Comparison of ENCODE assay signal across 8 cellular contexts in the genomic region with DNA sequence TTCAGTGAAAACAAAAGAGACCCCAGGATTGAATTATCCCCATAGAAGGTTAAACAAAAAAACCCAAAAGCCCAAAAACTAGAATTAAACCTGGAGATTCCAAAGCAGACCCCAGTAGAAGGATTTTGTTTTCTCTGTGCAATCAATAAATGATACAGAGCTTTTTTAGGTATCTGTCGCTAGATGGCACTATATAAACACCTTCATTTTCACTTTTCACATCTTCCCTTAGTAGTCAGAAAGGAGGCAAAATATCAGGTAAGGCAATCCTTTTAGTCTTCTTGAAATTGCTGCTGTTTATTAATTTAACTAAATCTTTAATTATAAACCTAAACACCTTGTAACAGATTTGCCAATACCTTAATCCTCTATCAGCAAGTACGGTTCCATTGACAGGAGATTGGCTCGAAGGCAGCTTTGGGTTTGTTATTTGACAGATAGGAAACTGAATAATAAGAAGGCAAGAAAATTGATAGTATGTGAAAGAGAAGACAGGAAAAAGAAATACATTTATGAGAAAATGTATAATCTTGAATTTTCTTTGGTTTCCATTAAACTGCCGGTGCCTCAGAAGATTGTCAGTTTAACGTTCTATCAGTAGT. TPM values are rescaled to one million over a fixed set of nuclear protein-coding genes. Genes with fewer than 3 reads are reported as not detected.
DNase-seq lines count a peak whose midpoint lies in the region; ATAC-seq and TF ChIP-seq lines count a peak whose summit lies in the region.

No MANE protein-coding gene starts in this region.

- ATAC-seq in natural killer cell (peak; percentile 40 to 66 (median 64)), HG02642 (IDR thresholded peaks at IDR 0.05; ENCODE audit: poor library complexity, unreplicated experiment) (peak; percentile 63), lower lobe of right lung (peak; percentile 48 to 67), HG03025 (IDR thresholded peaks at IDR 0.05; ENCODE audit: low FRiP score, unreplicated experiment) (no peak)
- no peak for ATAC-seq in natural killer cell treated with Interleukin-12 subunit alpha and Interleukin-12 subunit beta and Interleukin-15 and Interleukin-18, amount 100 ng/mL, for 72 hours

- in situ Hi-C loops in T47D (cut with HindIII; ENCODE audit: low pct_unique_long_range_greater_than_20kb, low sequenced_read_pairs): no loop called here

- no peaks in the 10 kb centered on the region for H3K4me1 Mint-ChIP-seq in natural killer cell
- no peaks in the 10 kb centered on the region for H3K4me1 Mint-ChIP-seq in natural killer cell treated with Interleukin-12 subunit alpha and Interleukin-12 subunit beta and Interleukin-15 and Interleukin-18, amount 100 ng/mL, for 72 hours (ENCODE audit: low read depth in 2 of 2)

- peaks cover 0 to 3% of the 10 kb centered on the region in 2 donors for H3K27me3 Mint-ChIP-seq in natural killer cell (ENCODE audit: low read depth in 2 of 2)
- H3K27me3 Mint-ChIP-seq in natural killer cell treated with Interleukin-12 subunit alpha and Interleukin-12 subunit beta and Interleukin-15 and Interleukin-18, amount 100 ng/mL, for 72 hours: no peaks in the 10 kb centered on the region

- no peaks in the 10 kb centered on the region for H3K36me3 Mint-ChIP-seq in natural killer cell
- no peaks in the 10 kb centered on the region for H3K36me3 Mint-ChIP-seq in natural killer cell treated with Interleukin-12 subunit alpha and Interleukin-12 subunit beta and Interleukin-15 and Interleukin-18, amount 100 ng/mL, for 72 hours

- H3K27me3 ChIP-seq in lower lobe of right lung (ENCODE audit: low read depth): no peaks in the 10 kb centered on the region

- H3K4me3 ChIP-seq in lower lobe of right lung: no peak overlapping the region

- H3K36me3 ChIP-seq in lower lobe of right lung: no peaks in the 10 kb centered on the region

- no peak overlapping the region for H3K4me3 Mint-ChIP-seq in natural killer cell
- H3K4me3 Mint-ChIP-seq in natural killer cell treated with Interleukin-12 subunit alpha and Interleukin-12 subunit beta and Interleukin-15 and Interleukin-18, amount 100 ng/mL, for 72 hours: no peak overlapping the region

- no peak overlapping the region for H3K27ac Mint-ChIP-seq in natural killer cell
- no peak overlapping the region for H3K27ac Mint-ChIP-seq in natural killer cell treated with Interleukin-12 subunit alpha and Interleukin-12 subunit beta and Interleukin-15 and Interleukin-18, amount 100 ng/mL, for 72 hours

- H3K4me1 ChIP-seq in lower lobe of right lung: no peaks in the 10 kb centered on the region

- no peak for DNase-seq in natural killer cell
- no peak for DNase-seq in natural killer cell treated with Interleukin-12 subunit alpha and Interleukin-12 subunit beta and Interleukin-15 and Interleukin-18, amount 100 ng/mL, for 72 hours (ENCODE audit: low spot score)
- DNase-seq in NCI-H345 (lab: John Stamatoyannopoulos, UW): peak; percentile 62
- DNase-seq in T47D (ENCODE audit: low read depth in 1 of 2, low spot score in 1 of 2): peak; percentile 21 to 63
- no peak for DNase-seq in lower lobe of right lung
- DNase-seq in occipital lobe (lab: John Stamatoyannopoulos, UW): no peak

- intact Hi-C loops in natural killer cell (cut with micrococcal nuclease): loop anchor here (1.0 kb wide), 1 partner anchor 784 kb away; no protein-coding TSS in a partner anchor
- intact Hi-C loops in lower lobe of right lung (cut with DNase I): no loop called here

- H3K27ac ChIP-seq in lower lobe of right lung: no peak overlapping the region

- TF ChIP-seq CTCF in natural killer cell (IDR thresholded peaks at IDR 0.05) (peak; percentile 74), lower lobe of right lung (IDR thresholded peaks at IDR 0.05) (peak; percentile 62)

- no peaks in the 10 kb centered on the region for H3K9me3 ChIP-seq in lower lobe of right lung

- H3K9me3 Mint-ChIP-seq in natural killer cell: no peaks in the 10 kb centered on the region
- H3K9me3 Mint-ChIP-seq in natural killer cell treated with Interleukin-12 subunit alpha and Interleukin-12 subunit beta and Interleukin-15 and Interleukin-18, amount 100 ng/mL, for 72 hours: no peaks in the 10 kb centered on the region

RNA-seq across cellular contexts. Expression of gene IBTK, which starts 23.3 kb away (rescaled TPM):
- total RNA-seq in natural killer cell (10 to 100 TPM; 18.3 to 23.5 (median 22.2) TPM), lower lobe of right lung (27.4 TPM), occipital lobe (105 TPM)
- 10 to 100 TPM; 34.3 to 37.1 TPM for total RNA-seq in natural killer cell treated with Interleukin-12 subunit alpha and Interleukin-12 subunit beta and Interleukin-15 and Interleukin-18, amount 100 ng/mL, for 72 hours

Comparison
In these comparisons a context has a peak if more than half of its experiments do, and no peak if none do; other contexts are left out.
1. ATAC-seq: peak in natural killer cell (3 of 3), HG02642 (single experiment) and lower lobe of right lung (2 of 2); none in natural killer cell treated with Interleukin-12 subunit alpha and Interleukin-12 subunit beta and Interleukin-15 and Interleukin-18, amount 100 ng/mL, for 72 hours (0 of 2) and HG03025 (single experiment).
2. DNase-seq: peak in NCI-H345 (single experiment) and T47D (2 of 2); none in natural killer cell (single experiment), natural killer cell treated with Interleukin-12 subunit alpha and Interleukin-12 subunit beta and Interleukin-15 and Interleukin-18, amount 100 ng/mL, for 72 hours (single experiment), lower lobe of right lung (single experiment) and occipital lobe (single experiment).